In genomic region chr21:33026299-33026858, GRCh38 we compare ENCODE assay signal across 2 cellular contexts.
TF ChIP-seq lines count a peak whose summit lies in the region.

No MANE protein-coding gene starts in this region.

TF ChIP-seq in endothelial cell of umbilical vein, 7 proteins besides CTCF, POLR2A, EP300 and RAD21 (continued from another document):
- TF ChIP-seq MAX (IDR thresholded peaks at IDR 0.05; ENCODE audit: insufficient read depth, insufficient read length): no peak

TF ChIP-seq in HEK293T, 16 proteins besides CTCF, POLR2A, EP300 and RAD21 (continued from another document):
- TF ChIP-seq PKNOX1 (IDR thresholded peaks at IDR 0.05) (no peak), ZNF384 (IDR thresholded peaks at IDR 0.05) (no peak), FOXA1 (IDR thresholded peaks at IDR 0.05) (no peak), TARDBP (IDR thresholded peaks at IDR 0.05) (no peak), BHLHE40 (IDR thresholded peaks at IDR 0.05; ENCODE audit: borderline replicate concordance) (no peak), ELF4 (IDR thresholded peaks at IDR 0.05) (no peak), ARNT (IDR thresholded peaks at IDR 0.05) (no peak)
